In the genomic region with DNA sequence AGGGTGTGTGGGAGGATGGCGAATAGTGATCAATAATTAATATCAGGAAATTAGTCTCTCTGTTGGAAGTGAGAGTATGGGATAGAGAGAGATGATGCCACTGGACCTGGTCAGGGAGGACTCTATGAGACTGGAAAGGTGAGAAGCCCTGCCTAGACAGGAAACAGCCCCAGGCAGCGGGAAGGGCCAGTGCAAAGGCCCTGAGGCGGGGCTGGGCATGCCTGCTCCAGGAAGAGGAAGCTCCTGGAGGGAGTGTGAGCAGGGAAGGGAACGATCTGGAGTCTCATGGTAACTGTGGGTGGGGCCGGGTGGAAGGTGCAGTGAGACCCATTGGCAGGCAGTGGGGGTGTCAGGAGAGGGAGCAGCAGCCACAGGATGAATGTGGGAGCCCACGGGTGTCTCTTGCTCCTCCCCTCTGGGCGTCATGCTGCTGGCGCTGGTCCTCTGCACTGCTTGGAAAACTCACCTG, we compare ENCODE assay signal across 1 cellular context.
TF ChIP-seq lines count a peak whose summit lies in the region.

No MANE protein-coding gene starts in this region.

TF ChIP-seq in HepG2, 621 proteins besides CTCF, POLR2A, EP300 and RAD21 (continued from another document and continues in another):
- TF ChIP-seq, protein P1, sequence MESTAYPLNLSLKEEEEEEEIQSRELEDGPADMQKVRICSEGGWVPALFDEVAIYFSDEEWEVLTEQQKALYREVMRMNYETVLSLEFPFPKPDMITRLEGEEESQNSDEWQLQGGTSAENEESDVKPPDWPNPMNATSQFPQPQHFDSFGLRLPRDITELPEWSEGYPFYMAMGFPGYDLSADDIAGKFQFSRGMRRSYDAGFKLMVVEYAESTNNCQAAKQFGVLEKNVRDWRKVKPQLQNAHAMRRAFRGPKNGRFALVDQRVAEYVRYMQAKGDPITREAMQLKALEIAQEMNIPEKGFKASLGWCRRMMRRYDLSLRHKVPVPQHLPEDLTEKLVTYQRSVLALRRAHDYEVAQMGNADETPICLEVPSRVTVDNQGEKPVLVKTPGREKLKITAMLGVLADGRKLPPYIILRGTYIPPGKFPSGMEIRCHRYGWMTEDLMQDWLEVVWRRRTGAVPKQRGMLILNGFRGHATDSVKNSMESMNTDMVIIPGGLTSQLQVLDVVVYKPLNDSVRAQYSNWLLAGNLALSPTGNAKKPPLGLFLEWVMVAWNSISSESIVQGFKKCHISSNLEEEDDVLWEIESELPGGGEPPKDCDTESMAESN (CRISPR knock-in tag; conservative IDR thresholded peaks at IDR 0.05), result no peak
- no peak for TF ChIP-seq ZNF678 (CRISPR knock-in tag; IDR thresholded peaks at IDR 0.05)
- TF ChIP-seq, protein P2, sequence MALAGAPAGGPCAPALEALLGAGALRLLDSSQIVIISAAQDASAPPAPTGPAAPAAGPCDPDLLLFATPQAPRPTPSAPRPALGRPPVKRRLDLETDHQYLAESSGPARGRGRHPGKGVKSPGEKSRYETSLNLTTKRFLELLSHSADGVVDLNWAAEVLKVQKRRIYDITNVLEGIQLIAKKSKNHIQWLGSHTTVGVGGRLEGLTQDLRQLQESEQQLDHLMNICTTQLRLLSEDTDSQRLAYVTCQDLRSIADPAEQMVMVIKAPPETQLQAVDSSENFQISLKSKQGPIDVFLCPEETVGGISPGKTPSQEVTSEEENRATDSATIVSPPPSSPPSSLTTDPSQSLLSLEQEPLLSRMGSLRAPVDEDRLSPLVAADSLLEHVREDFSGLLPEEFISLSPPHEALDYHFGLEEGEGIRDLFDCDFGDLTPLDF (CRISPR knock-in tag; IDR thresholded peaks at IDR 0.05), result no peak
- peak; percentile 67; the same call in 1 of the 2 replicates for TF ChIP-seq ETV5 (CRISPR knock-in tag; IDR thresholded peaks at IDR 0.05; ENCODE audit: borderline replicate concordance)
- TF ChIP-seq HNF4G (IDR thresholded peaks at IDR 0.05; ENCODE audit: borderline replicate concordance, low read depth, low read length), result no peak
- TF ChIP-seq HNF4G (CRISPR knock-in tag; IDR thresholded peaks at IDR 0.05; ENCODE audit: borderline replicate concordance, low read depth), result 0 out of 2 replicates have a peak, but pooled peaks have one; percentile 14
- TF ChIP-seq KLF13 (CRISPR knock-in tag; IDR thresholded peaks at IDR 0.05), result no peak
- TF ChIP-seq, protein P3, sequence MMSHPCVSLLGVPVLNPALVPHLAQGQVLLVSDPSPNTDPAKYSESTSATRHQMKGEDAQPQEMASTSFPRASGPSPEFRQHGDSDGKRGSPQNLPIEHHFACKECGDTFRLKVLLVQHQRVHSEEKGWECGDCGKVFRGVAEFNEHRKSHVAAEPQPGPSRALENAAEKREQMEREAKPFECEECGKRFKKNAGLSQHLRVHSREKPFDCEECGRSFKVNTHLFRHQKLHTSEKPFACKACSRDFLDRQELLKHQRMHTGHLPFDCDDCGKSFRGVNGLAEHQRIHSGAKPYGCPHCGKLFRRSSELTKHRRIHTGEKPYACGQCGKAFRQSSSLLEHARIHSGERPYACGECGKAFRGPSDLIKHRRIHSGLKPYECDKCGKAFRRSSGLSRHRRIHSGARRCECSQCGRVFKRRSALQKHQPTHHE (CRISPR knock-in tag; IDR thresholded peaks at IDR 0.05; ENCODE audit: borderline replicate concordance), result no peak
- no peak for TF ChIP-seq ZNF577 (CRISPR knock-in tag; IDR thresholded peaks at IDR 0.05; ENCODE audit: borderline replicate concordance, low read depth)
- TF ChIP-seq, protein P4, sequence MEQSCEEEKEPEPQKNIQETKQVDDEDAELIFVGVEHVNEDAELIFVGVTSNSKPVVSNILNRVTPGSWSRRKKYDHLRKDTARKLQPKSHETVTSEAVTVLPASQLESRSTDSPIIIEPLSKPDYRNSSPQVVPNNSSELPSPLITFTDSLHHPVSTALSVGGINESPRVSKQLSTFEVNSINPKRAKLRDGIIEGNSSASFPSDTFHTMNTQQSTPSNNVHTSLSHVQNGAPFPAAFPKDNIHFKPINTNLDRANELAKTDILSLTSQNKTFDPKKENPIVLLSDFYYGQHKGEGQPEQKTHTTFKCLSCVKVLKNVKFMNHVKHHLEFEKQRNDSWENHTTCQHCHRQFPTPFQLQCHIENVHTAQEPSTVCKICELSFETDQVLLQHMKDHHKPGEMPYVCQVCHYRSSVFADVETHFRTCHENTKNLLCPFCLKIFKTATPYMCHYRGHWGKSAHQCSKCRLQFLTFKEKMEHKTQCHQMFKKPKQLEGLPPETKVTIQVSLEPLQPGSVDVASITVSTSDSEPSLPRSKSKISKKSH (CRISPR knock-in tag; IDR thresholded peaks at IDR 0.05; ENCODE audit: borderline replicate concordance), result peak; percentile 57; the same call in 1 of the 2 replicates
- no peak for TF ChIP-seq ZNF12 (CRISPR knock-in tag; IDR thresholded peaks at IDR 0.05)
- TF ChIP-seq NFE2L1 (CRISPR knock-in tag; IDR thresholded peaks at IDR 0.05; ENCODE audit: borderline replicate concordance), result no peak
- no peak for TF ChIP-seq ZNF10 (CRISPR knock-in tag; IDR thresholded peaks at IDR 0.05; ENCODE audit: borderline replicate concordance, low read depth)
- TF ChIP-seq ZEB1 (IDR thresholded peaks at IDR 0.05; ENCODE audit: insufficient replicate concordance, low read depth), result peak; percentile 36
- 0 out of 4 replicates have a peak, but pooled peaks of 1 of the 2 experiments have one; percentile 19 for TF ChIP-seq KLF16 (CRISPR knock-in tag; IDR thresholded peaks at IDR 0.05)
- TF ChIP-seq HOXA3 (CRISPR knock-in tag; IDR thresholded peaks at IDR 0.05), result peak; percentile 33; the same call in 1 of the 2 replicates
- no peak; the same call in 1 of the 2 replicates for TF ChIP-seq SP5 (CRISPR knock-in tag; IDR thresholded peaks at IDR 0.05; ENCODE audit: borderline replicate concordance, low read depth)
- TF ChIP-seq ARNT (IDR thresholded peaks at IDR 0.05), result no peak
- TF ChIP-seq ATF1 (CRISPR knock-in tag; IDR thresholded peaks at IDR 0.05), result no peak
- TF ChIP-seq, protein P5, sequence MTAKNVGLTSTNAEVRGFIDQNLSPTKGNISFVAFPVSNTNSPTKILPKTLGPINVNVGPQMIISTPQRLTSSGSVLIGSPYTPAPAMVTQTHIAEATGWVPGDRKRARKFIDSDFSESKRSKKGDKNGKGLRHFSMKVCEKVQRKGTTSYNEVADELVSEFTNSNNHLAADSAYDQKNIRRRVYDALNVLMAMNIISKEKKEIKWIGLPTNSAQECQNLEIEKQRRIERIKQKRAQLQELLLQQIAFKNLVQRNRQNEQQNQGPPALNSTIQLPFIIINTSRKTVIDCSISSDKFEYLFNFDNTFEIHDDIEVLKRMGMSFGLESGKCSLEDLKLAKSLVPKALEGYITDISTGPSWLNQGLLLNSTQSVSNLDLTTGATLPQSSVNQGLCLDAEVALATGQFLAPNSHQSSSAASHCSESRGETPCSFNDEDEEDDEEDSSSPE (CRISPR knock-in tag; IDR thresholded peaks at IDR 0.05), result no peak; the same call in 1 of the 2 replicates
- TF ChIP-seq TBX2 (CRISPR knock-in tag; IDR thresholded peaks at IDR 0.05; ENCODE audit: borderline replicate concordance), result no peak
- TF ChIP-seq, protein P6, sequence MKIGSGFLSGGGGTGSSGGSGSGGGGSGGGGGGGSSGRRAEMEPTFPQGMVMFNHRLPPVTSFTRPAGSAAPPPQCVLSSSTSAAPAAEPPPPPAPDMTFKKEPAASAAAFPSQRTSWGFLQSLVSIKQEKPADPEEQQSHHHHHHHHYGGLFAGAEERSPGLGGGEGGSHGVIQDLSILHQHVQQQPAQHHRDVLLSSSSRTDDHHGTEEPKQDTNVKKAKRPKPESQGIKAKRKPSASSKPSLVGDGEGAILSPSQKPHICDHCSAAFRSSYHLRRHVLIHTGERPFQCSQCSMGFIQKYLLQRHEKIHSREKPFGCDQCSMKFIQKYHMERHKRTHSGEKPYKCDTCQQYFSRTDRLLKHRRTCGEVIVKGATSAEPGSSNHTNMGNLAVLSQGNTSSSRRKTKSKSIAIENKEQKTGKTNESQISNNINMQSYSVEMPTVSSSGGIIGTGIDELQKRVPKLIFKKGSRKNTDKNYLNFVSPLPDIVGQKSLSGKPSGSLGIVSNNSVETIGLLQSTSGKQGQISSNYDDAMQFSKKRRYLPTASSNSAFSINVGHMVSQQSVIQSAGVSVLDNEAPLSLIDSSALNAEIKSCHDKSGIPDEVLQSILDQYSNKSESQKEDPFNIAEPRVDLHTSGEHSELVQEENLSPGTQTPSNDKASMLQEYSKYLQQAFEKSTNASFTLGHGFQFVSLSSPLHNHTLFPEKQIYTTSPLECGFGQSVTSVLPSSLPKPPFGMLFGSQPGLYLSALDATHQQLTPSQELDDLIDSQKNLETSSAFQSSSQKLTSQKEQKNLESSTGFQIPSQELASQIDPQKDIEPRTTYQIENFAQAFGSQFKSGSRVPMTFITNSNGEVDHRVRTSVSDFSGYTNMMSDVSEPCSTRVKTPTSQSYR (CRISPR knock-in tag; IDR thresholded peaks at IDR 0.05; ENCODE audit: borderline replicate concordance), result peak; percentile 2; the same call in 1 of the 2 replicates
- TF ChIP-seq, protein P7, sequence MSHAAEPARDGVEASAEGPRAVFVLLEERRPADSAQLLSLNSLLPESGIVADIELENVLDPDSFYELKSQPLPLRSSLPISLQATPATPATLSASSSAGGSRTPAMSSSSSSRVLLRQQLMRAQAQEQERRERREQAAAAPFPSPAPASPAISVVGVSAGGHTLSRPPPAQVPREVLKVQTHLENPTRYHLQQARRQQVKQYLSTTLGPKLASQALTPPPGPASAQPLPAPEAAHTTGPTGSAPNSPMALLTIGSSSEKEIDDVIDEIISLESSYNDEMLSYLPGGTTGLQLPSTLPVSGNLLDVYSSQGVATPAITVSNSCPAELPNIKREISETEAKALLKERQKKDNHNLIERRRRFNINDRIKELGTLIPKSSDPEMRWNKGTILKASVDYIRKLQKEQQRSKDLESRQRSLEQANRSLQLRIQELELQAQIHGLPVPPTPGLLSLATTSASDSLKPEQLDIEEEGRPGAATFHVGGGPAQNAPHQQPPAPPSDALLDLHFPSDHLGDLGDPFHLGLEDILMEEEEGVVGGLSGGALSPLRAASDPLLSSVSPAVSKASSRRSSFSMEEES (CRISPR knock-in tag; IDR thresholded peaks at IDR 0.05), result no peak; the same call in 1 of the 2 replicates
- TF ChIP-seq, protein P8, sequence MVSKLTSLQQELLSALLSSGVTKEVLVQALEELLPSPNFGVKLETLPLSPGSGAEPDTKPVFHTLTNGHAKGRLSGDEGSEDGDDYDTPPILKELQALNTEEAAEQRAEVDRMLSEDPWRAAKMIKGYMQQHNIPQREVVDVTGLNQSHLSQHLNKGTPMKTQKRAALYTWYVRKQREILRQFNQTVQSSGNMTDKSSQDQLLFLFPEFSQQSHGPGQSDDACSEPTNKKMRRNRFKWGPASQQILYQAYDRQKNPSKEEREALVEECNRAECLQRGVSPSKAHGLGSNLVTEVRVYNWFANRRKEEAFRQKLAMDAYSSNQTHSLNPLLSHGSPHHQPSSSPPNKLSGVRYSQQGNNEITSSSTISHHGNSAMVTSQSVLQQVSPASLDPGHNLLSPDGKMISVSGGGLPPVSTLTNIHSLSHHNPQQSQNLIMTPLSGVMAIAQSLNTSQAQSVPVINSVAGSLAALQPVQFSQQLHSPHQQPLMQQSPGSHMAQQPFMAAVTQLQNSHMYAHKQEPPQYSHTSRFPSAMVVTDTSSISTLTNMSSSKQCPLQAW (CRISPR knock-in tag; IDR thresholded peaks at IDR 0.05), result peak; percentile 4; the same call in 1 of the 2 replicates
- no peak for TF ChIP-seq SUZ12 (IDR thresholded peaks at IDR 0.05; ENCODE audit: low read depth, low read length)
- TF ChIP-seq MYC (CRISPR knock-in tag; IDR thresholded peaks at IDR 0.05; ENCODE audit: borderline replicate concordance), result peak; percentile 54
- TF ChIP-seq ZFX (CRISPR knock-in tag; IDR thresholded peaks at IDR 0.05; ENCODE audit: low read depth), result no peak
- no peak for TF ChIP-seq RXRB (CRISPR knock-in tag; IDR thresholded peaks at IDR 0.05; ENCODE audit: borderline replicate concordance)
- TF ChIP-seq ZNF766 (CRISPR knock-in tag; IDR thresholded peaks at IDR 0.05; ENCODE audit: borderline replicate concordance), result no peak
- TF ChIP-seq ZFY (CRISPR knock-in tag; IDR thresholded peaks at IDR 0.05), result no peak
- TF ChIP-seq, protein P9, sequence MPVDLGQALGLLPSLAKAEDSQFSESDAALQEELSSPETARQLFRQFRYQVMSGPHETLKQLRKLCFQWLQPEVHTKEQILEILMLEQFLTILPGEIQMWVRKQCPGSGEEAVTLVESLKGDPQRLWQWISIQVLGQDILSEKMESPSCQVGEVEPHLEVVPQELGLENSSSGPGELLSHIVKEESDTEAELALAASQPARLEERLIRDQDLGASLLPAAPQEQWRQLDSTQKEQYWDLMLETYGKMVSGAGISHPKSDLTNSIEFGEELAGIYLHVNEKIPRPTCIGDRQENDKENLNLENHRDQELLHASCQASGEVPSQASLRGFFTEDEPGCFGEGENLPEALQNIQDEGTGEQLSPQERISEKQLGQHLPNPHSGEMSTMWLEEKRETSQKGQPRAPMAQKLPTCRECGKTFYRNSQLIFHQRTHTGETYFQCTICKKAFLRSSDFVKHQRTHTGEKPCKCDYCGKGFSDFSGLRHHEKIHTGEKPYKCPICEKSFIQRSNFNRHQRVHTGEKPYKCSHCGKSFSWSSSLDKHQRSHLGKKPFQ (CRISPR knock-in tag; IDR thresholded peaks at IDR 0.05; ENCODE audit: insufficient replicate concordance), result peak; percentile 31
- TF ChIP-seq ZNF768 (CRISPR knock-in tag; IDR thresholded peaks at IDR 0.05), result peak; percentile 51; the same call in 1 of the 2 replicates
- TF ChIP-seq, protein P10, sequence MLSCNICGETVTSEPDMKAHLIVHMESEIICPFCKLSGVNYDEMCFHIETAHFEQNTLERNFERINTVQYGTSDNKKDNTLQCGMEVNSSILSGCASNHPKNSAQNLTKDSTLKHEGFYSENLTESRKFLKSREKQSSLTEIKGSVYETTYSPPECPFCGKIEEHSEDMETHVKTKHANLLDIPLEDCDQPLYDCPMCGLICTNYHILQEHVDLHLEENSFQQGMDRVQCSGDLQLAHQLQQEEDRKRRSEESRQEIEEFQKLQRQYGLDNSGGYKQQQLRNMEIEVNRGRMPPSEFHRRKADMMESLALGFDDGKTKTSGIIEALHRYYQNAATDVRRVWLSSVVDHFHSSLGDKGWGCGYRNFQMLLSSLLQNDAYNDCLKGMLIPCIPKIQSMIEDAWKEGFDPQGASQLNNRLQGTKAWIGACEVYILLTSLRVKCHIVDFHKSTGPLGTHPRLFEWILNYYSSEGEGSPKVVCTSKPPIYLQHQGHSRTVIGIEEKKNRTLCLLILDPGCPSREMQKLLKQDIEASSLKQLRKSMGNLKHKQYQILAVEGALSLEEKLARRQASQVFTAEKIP (CRISPR knock-in tag; IDR thresholded peaks at IDR 0.05; ENCODE audit: borderline replicate concordance), result no peak
- no peak for TF ChIP-seq ZNF652 (CRISPR knock-in tag; IDR thresholded peaks at IDR 0.05; ENCODE audit: borderline replicate concordance, low read depth)
- 0 out of 2 replicates have a peak, but pooled peaks have one; percentile 15 for TF ChIP-seq NFKB2 (CRISPR knock-in tag; IDR thresholded peaks at IDR 0.05; ENCODE audit: borderline replicate concordance)
- no peak for TF ChIP-seq NFKBIZ (CRISPR knock-in tag; IDR thresholded peaks at IDR 0.05)
- TF ChIP-seq PITX1 (CRISPR knock-in tag; IDR thresholded peaks at IDR 0.05), result 0 out of 2 replicates have a peak, but pooled peaks have one; percentile 23
- peak; percentile 54; the same call in 1 of the 2 replicates for TF ChIP-seq ZNF83 (CRISPR knock-in tag; IDR thresholded peaks at IDR 0.05; ENCODE audit: borderline replicate concordance)
- no peak for TF ChIP-seq NPAS2 (CRISPR knock-in tag; IDR thresholded peaks at IDR 0.05; ENCODE audit: borderline replicate concordance)
- TF ChIP-seq PTBP1 (IDR thresholded peaks at IDR 0.05; ENCODE audit: low read depth, low read length, poor library complexity, severe bottlenecking), result peak; percentile 87
- peak; percentile 47; the same call in 1 of the 2 replicates for TF ChIP-seq SP4 (CRISPR knock-in tag; IDR thresholded peaks at IDR 0.05)
